ENCODE assay signal across 23 cellular contexts in genomic region chr14:64640839-64641238, GRCh38.
"Had no signal": no experiment of that assay in that cellular context is flagged by ENCODE, and none has a peak within 500 bp of the region (broad histone marks: within the 10 kb centered on the region; RNA-seq: fewer than 3 reads in every experiment).

No MANE protein-coding gene starts in this region.

- H3K4me3 ChIP-seq: breast epithelium, K562, SJCRH30 had no signal

- H3K27ac ChIP-seq: breast epithelium, SJCRH30, WERI-Rb-1 had no signal

- H3K4me2 ChIP-seq: SK-N-SH had no signal

- H3K9me3 ChIP-seq: breast epithelium, SJCRH30, SK-N-SH had no signal

- H3K27me3 ChIP-seq: breast epithelium, SJCRH30 had no signal

- H3K4me1 ChIP-seq: breast epithelium had no signal

- FAIRE-seq: K562 had no signal

- H3K9ac ChIP-seq: SK-N-SH had no signal

- DNase-seq: activated CD4-positive, alpha-beta T cell treated with anti-CD3 and anti-CD28 coated beads for 4 hours; activated CD8-positive, alpha-beta memory T cell treated with anti-CD3 and anti-CD28 coated beads, Interleukin-2, amount 50 U/mL, for 48 hours; activated CD8-positive, alpha-beta T cell treated with anti-CD3 and anti-CD28 coated beads, Interleukin-2, amount 10 ng/mL, durations not matched to agents 7 days and 5 days; activated effector memory CD4-positive, alpha-beta T cell treated with Interleukin-2 at 50 U/mL for 16 hours; activated naive CD4-positive, alpha-beta T cell; activated T-cell treated with anti-CD3 and anti-CD28 coated beads, Interleukin-2, amount 50 U/mL, for 1 hour; aorta; central memory CD4-positive, alpha-beta T cell; Karpas-422; NCI-H1930; NCI-H345; NCI-H510A treated with DMSO at 0.1 percent for 48 hours; NCI-H774; NK-92 treated with Interleukin-12 subunit alpha and Interleukin-12 subunit beta, amount 100 ng/mL, for 24 hours; OCI-M1; Right ventricle myocardium superior; RPMI8226; SK-N-SH; T-helper 1 cell; WERI-Rb-1 had no signal

- H3K36me3 ChIP-seq: breast epithelium, SJCRH30, WERI-Rb-1 had no signal
